In the genomic region with DNA sequence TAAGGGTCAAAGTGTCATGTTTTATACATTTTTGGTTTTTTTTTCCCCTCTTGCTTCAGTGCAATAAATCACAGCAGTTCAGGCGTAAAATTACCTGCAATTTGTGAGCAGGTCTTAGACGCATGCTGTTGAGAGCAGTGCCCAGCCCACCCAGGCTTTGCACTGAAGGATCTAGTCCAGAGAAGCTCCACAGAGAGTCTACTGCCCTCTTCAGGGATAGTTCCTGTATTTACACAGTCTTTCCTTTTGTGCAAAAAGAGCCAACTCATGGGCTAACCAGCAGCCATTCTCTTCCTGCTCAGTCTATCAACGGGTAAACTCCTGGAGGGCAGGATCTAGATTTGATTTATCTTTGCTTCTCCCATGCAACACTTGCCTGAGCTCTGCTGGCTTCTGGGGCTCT, we compare ENCODE assay signal across 8 cellular contexts.
DNase-seq lines count a peak whose midpoint lies in the region; ATAC-seq lines count a peak whose summit lies in the region.

No MANE protein-coding gene starts in this region.

- H3K27ac Mint-ChIP-seq in activated CD4-positive, alpha-beta T cell treated with anti-CD3 and anti-CD28 coated beads, Interleukin-2, amount 10 ng/mL, durations not matched to agents 24 days and 14 days = peak overlapping the region; percentile 59
- peak overlapping the region; percentile 33 for H3K27ac Mint-ChIP-seq in dendritic cell treated with granulocyte-macrophage colony-stimulating factor and Interleukin-4, amounts not matched to agents 40 ng/mL and 50 ng/mL, for 4 days
- H3K27ac Mint-ChIP-seq in stimulated activated memory B cell treated with anti-CD40 and anti-IgM and Interleukin-4, amounts not matched to agents 10 μg/mL and 1 μg/mL and 100 μg/mL, for 72 hours = no peak overlapping the region

- H3K9me3 Mint-ChIP-seq in activated CD4-positive, alpha-beta T cell treated with anti-CD3 and anti-CD28 coated beads, Interleukin-2, amount 10 ng/mL, durations not matched to agents 24 days and 14 days = peaks cover 22% of the 10 kb centered on the region
- no peaks in the 10 kb centered on the region for H3K9me3 Mint-ChIP-seq in dendritic cell treated with granulocyte-macrophage colony-stimulating factor and Interleukin-4, amounts not matched to agents 40 ng/mL and 50 ng/mL, for 4 days
- H3K9me3 Mint-ChIP-seq in stimulated activated memory B cell treated with anti-CD40 and anti-IgM and Interleukin-4, amounts not matched to agents 10 μg/mL and 1 μg/mL and 100 μg/mL, for 72 hours = no peaks in the 10 kb centered on the region

- no peaks in the 10 kb centered on the region for H3K36me3 Mint-ChIP-seq in activated CD4-positive, alpha-beta T cell treated with anti-CD3 and anti-CD28 coated beads, Interleukin-2, amount 10 ng/mL, durations not matched to agents 24 days and 14 days (ENCODE audit: low read depth)
- no peaks in the 10 kb centered on the region for H3K36me3 Mint-ChIP-seq in dendritic cell treated with granulocyte-macrophage colony-stimulating factor and Interleukin-4, amounts not matched to agents 40 ng/mL and 50 ng/mL, for 4 days (ENCODE audit: low read depth)
- H3K36me3 Mint-ChIP-seq in stimulated activated memory B cell treated with anti-CD40 and anti-IgM and Interleukin-4, amounts not matched to agents 10 μg/mL and 1 μg/mL and 100 μg/mL, for 72 hours = no peaks in the 10 kb centered on the region

- peak; percentile 45 for ATAC-seq in stimulated activated memory B cell treated with anti-CD40 and anti-IgM and Interleukin-4, amounts not matched to agents 10 μg/mL and 1 μg/mL and 100 μg/mL, for 72 hours
- no peak for ATAC-seq in GM21619 (IDR thresholded peaks at IDR 0.05; ENCODE audit: unreplicated experiment)
- no peak for ATAC-seq in HG02759 (IDR thresholded peaks at IDR 0.05; ENCODE audit: unreplicated experiment)

- H3K27me3 Mint-ChIP-seq in activated CD4-positive, alpha-beta T cell treated with anti-CD3 and anti-CD28 coated beads, Interleukin-2, amount 10 ng/mL, durations not matched to agents 24 days and 14 days = peaks cover 14% of the 10 kb centered on the region
- H3K27me3 Mint-ChIP-seq in dendritic cell treated with granulocyte-macrophage colony-stimulating factor and Interleukin-4, amounts not matched to agents 40 ng/mL and 50 ng/mL, for 4 days = no peaks in the 10 kb centered on the region
- H3K27me3 Mint-ChIP-seq in stimulated activated memory B cell treated with anti-CD40 and anti-IgM and Interleukin-4, amounts not matched to agents 10 μg/mL and 1 μg/mL and 100 μg/mL, for 72 hours = no peaks in the 10 kb centered on the region

- intact Hi-C loops in activated CD4-positive, alpha-beta T cell treated with anti-CD3 and anti-CD28 coated beads, Interleukin-2, amount 10 ng/mL, durations not matched to agents 24 days and 14 days (cut with micrococcal nuclease) = loop anchor here (1.0 to 5.0 kb wide), 4 partner anchors 21 to 95 kb away; a partner anchor contains a TSS
- intact Hi-C loops in dendritic cell treated with granulocyte-macrophage colony-stimulating factor and Interleukin-4, amounts not matched to agents 40 ng/mL and 50 ng/mL, for 4 days (cut with micrococcal nuclease) = loop anchor here (5.0 kb wide), 3 partner anchors 85 to 190 kb away; a partner anchor contains a TSS

- no peak for DNase-seq in activated CD4-positive, alpha-beta T cell treated with anti-CD3 and anti-CD28 coated beads, Interleukin-2, amount 10 ng/mL, durations not matched to agents 24 days and 14 days
- no peak for DNase-seq in activated CD4-positive, alpha-beta T cell treated with anti-CD3 and anti-CD28 coated beads for 4 hours
- DNase-seq in NCI-H2227 (lab: John Stamatoyannopoulos, UW; ENCODE audit: unreplicated experiment) (peak; percentile 51), H4 (ENCODE audit: low spot score) (no peak)

- peaks cover 26% of the 10 kb centered on the region for H3K4me1 Mint-ChIP-seq in activated CD4-positive, alpha-beta T cell treated with anti-CD3 and anti-CD28 coated beads, Interleukin-2, amount 10 ng/mL, durations not matched to agents 24 days and 14 days
- peaks cover 34% of the 10 kb centered on the region for H3K4me1 Mint-ChIP-seq in dendritic cell treated with granulocyte-macrophage colony-stimulating factor and Interleukin-4, amounts not matched to agents 40 ng/mL and 50 ng/mL, for 4 days (ENCODE audit: low read depth)
- H3K4me1 Mint-ChIP-seq in stimulated activated memory B cell treated with anti-CD40 and anti-IgM and Interleukin-4, amounts not matched to agents 10 μg/mL and 1 μg/mL and 100 μg/mL, for 72 hours = peaks cover 13% of the 10 kb centered on the region

- H3K4me3 Mint-ChIP-seq in activated CD4-positive, alpha-beta T cell treated with anti-CD3 and anti-CD28 coated beads, Interleukin-2, amount 10 ng/mL, durations not matched to agents 24 days and 14 days = no peak overlapping the region
- no peak overlapping the region for H3K4me3 Mint-ChIP-seq in dendritic cell treated with granulocyte-macrophage colony-stimulating factor and Interleukin-4, amounts not matched to agents 40 ng/mL and 50 ng/mL, for 4 days
- no peak overlapping the region for H3K4me3 Mint-ChIP-seq in stimulated activated memory B cell treated with anti-CD40 and anti-IgM and Interleukin-4, amounts not matched to agents 10 μg/mL and 1 μg/mL and 100 μg/mL, for 72 hours
